ENCODE assay signal across 27 cellular contexts in the genomic region with DNA sequence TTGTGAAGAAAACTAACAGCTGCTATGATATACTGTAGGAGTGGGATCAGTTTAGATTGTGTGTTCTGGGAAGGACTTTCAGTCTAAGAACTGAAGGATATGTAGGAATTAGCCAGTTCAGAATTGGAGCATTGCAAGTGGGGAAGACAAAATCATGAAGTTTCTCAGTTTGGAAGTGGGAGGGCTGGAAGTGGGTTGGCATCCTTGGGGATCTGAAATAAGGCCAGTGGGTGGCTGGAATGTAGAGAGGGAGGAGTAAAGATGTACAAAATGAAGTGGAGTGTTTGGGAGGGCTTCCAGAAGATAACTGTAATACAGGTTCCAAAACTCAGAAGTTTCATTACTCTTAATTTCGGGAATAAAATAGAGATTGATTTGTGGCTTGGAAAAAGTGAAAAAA.
"Had no signal": no experiment of that assay in that cellular context is flagged by ENCODE, and none has a peak within 500 bp of the region (broad histone marks: within the 10 kb centered on the region; RNA-seq: fewer than 3 reads in every experiment).

No MANE protein-coding gene starts in this region.

- ATAC-seq: left colon; left lung; lower lobe of right lung; naive thymus-derived CD8-positive, alpha-beta T cell; pancreas; right lobe of liver; stimulated activated naive B cell treated with anti-CD40 and anti-IgM and Interleukin-4, amounts not matched to agents 10 μg/mL and 1 μg/mL and 100 μg/mL, for 72 hours; stimulated activated naive CD8-positive, alpha-beta T cell treated with anti-CD3 and anti-CD28 coated beads, Interleukin-15, Interleukin-2, amounts not matched to agents 100 U/mL and 50 U/mL, for 24 hours had no signal

- H3K9me3 ChIP-seq: left lung, lower lobe of right lung, pancreas, right atrium auricular region, right lobe of liver, stomach, testis, thyroid gland, transverse colon, upper lobe of left lung, vagina had no signal

- H3K4me3 Mint-ChIP-seq: naive thymus-derived CD8-positive, alpha-beta T cell; nephron; neural crest cell; stimulated activated naive B cell treated with anti-CD40 and anti-IgM and Interleukin-4, amounts not matched to agents 10 μg/mL and 1 μg/mL and 100 μg/mL, for 72 hours had no signal

- H3K27ac ChIP-seq: left lung, lower lobe of right lung, pancreas, right atrium auricular region, right lobe of liver, stomach, testis, thyroid gland, transverse colon, upper lobe of left lung, vagina had no signal

- H3K27ac Mint-ChIP-seq: nephron; stimulated activated naive B cell treated with anti-CD40 and anti-IgM and Interleukin-4, amounts not matched to agents 10 μg/mL and 1 μg/mL and 100 μg/mL, for 72 hours had no signal

- DNase-seq: hippocampal formation; left colon; left lung; lower lobe of right lung; mammary epithelial cell; mesenchymal stem cell; naive thymus-derived CD8-positive, alpha-beta T cell; nucleus accumbens; pancreas; posterior cingulate gyrus; right lobe of liver; stimulated activated CD4-positive, alpha-beta T cell treated with anti-CD3 and anti-CD28 coated beads, Interleukin-1b, Interleukin-23, amount 100 ng/mL, for 48 hours; stimulated activated CD4-positive, alpha-beta T cell treated with anti-CD3 and anti-CD28 coated beads, Interleukin-2, amount 100 ng/mL, for 48 hours; stimulated activated CD4-positive, alpha-beta T cell treated with anti-CD3 and anti-CD28 coated beads, Interleukin-4, amount 100 ng/mL, for 4 hours; stimulated activated CD8-positive, alpha-beta memory T cell treated with anti-CD3 and anti-CD28 coated beads, Interleukin-4, amount 100 ng/mL, for 48 hours; stimulated activated naive B cell treated with anti-CD40 and anti-IgM and Interleukin-4, amounts not matched to agents 10 μg/mL and 1 μg/mL and 100 μg/mL, for 72 hours; stimulated activated naive CD8-positive, alpha-beta T cell treated with anti-CD3 and anti-CD28 coated beads, Interleukin-15, Interleukin-2, amounts not matched to agents 100 U/mL and 50 U/mL, for 24 hours; stomach; testis; thyroid gland; transverse colon; upper lobe of left lung had no signal

- H3K27me3 Mint-ChIP-seq: naive thymus-derived CD8-positive, alpha-beta T cell; stimulated activated naive B cell treated with anti-CD40 and anti-IgM and Interleukin-4, amounts not matched to agents 10 μg/mL and 1 μg/mL and 100 μg/mL, for 72 hours had no signal

- H3K4me1 Mint-ChIP-seq: nephron, neural crest cell had no signal

- H3K4me3 ChIP-seq: left lung, lower lobe of right lung, pancreas, right atrium auricular region, right lobe of liver, smooth muscle cell, stomach, testis, thyroid gland, transverse colon, upper lobe of left lung, vagina had no signal

- H3K4me1 ChIP-seq: left lung, lower lobe of right lung, right atrium auricular region, right lobe of liver, thyroid gland, transverse colon, upper lobe of left lung had no signal

- H3K9me3 Mint-ChIP-seq: naive thymus-derived CD8-positive, alpha-beta T cell; nephron; neural crest cell; stimulated activated naive B cell treated with anti-CD40 and anti-IgM and Interleukin-4, amounts not matched to agents 10 μg/mL and 1 μg/mL and 100 μg/mL, for 72 hours had no signal

- FAIRE-seq: pancreas had no signal

- H3K36me3 ChIP-seq: pancreas, right atrium auricular region, right lobe of liver, thyroid gland had no signal
